1 cellular context compared by ENCODE assay signal in the genomic region with DNA sequence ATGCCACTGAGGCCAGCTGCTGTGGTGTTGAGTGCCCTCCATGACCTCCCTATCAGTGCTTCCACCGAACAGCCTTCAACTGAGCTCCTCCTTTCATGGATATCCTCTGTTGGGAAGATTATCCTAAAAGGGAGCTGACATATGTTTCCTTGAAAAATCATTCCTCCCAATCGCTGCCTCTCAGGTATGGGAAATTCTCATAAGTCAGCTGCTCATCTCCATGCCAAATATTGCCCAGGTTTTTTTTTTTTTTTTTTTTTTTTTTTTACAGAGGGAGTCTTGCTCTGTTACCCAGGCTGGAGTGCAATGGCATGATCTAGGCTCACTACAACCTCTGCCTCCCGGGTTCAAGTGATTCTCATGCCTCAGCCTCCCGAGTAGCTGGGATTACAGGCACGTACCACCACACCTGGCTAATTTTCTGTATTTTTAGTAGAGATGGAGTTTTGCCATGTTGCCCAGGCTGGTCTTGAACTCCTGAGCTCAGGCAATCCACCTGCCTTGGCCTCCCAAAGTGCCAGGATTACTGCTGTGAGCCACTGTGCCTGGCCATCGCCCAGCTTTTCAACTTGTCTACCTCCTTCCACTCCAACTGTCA. TPM values are rescaled to one million over a fixed set of nuclear protein-coding genes. Genes with fewer than 3 reads are reported as not detected.
"Had no signal": no experiment of that assay in that cellular context is flagged by ENCODE, and none has a peak within 500 bp of the region (broad histone marks: within the 10 kb centered on the region; RNA-seq: fewer than 3 reads in every experiment).

No MANE protein-coding gene starts in this region.

RNA-seq across cellular contexts. Expression of gene ATP2A3, which starts 59.8 kb away (rescaled TPM):
- total RNA-seq: dermis blood vessel endothelial cell had no signal
